Comparison of ENCODE assay signal across 8 cellular contexts in the genomic region with DNA sequence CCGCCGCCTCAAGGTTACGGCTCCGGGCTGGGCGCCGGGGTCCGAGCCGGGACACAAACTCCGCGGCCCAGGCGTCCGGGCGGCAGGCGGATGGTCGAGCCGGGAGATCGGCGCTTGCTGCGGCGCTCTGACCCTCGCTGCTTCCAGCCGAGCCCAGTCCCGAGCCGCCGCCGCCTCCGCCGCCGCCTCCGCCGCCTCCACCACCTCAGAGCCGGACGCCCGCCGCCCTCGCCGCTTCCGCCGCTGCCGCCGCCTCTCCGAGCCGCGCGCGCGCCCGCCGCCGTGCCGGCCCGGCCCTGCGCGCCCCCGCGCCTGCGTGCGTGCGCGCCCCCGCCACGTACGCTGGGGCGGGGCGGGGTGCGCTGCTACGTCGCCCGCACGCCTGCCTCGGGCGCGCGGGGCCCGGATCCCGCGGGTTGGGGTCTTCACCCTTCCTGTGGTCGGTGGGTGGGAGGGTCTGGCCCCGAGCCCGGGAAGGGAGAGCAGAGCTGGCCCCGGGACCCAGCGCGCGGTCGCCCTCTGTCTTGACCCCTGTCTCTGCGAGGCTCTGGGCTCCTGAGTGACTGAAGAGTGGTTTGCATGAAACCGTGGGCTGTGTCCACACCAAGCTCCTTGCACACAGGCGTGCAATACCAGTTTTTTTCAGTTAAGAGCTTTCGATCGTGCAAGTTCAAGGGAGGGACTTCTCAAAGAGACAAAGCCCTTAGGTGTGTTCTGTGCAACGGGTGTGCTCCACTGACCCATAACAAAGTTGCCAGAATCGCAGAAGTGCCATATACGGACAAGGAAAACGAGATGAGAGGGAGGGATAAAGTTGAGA.
A peak's percentile ranks its signal among the peaks of the same experiment; 100 is the strongest.
DNase-seq lines count a peak whose midpoint lies in the region; ATAC-seq and TF ChIP-seq lines count a peak whose summit lies in the region.

TSS of gene SMURF1 (minus strand) at position 256 of the 820 bp plus-strand sequence. CDS start 328 bp downstream, outside the sequence.

- H3K4me3 ChIP-seq in RWPE2 (ENCODE audit: severe bottlenecking) = peak within 1 kb of the TSS; percentile 100

- H3K27ac ChIP-seq in RWPE2 (ENCODE audit: poor library complexity, severe bottlenecking) = peak within 1 kb of the TSS; percentile 91

- peak; percentile 37 for DNase-seq in DMS153 (lab: John Stamatoyannopoulos, UW)
- peak in 52 of 76 experiments; percentile 4 to 70 (median 42) for DNase-seq in HUDEP-2 (lab: John Stamatoyannopoulos, UW; ENCODE audit: unreplicated experiment in 76 of 76)
- DNase-seq in RWPE2 (ENCODE audit: low spot score) = peak; percentile 69
- DNase-seq in activated naive CD4-positive, alpha-beta T cell treated with anti-CD3 and anti-CD28 coated beads, Interleukin-2, amount 10 ng/mL, durations not matched to agents 7 days and 5 days = peak; percentile 77
- peak; percentile 71 for DNase-seq in globus pallidus (ENCODE audit: low spot score)
- peak in 50 of 56 donors; percentile 2 to 77 (median 52) for DNase-seq in nucleus accumbens (lab: John Stamatoyannopoulos, UW)
- peak; percentile 64 for DNase-seq in superior temporal gyrus (ENCODE audit: extremely low spot score)

- CTCF ChIA-PET in activated naive CD4-positive, alpha-beta T cell treated with anti-CD3 and anti-CD28 coated beads, Interleukin-2, amount 10 ng/mL, durations not matched to agents 7 days and 5 days (lab: Charles Lee) = no interaction called here

- H3K4me1 Mint-ChIP-seq in activated naive CD4-positive, alpha-beta T cell treated with anti-CD3 and anti-CD28 coated beads, Interleukin-2, amount 10 ng/mL, durations not matched to agents 7 days and 5 days = peaks cover 41% of the 10 kb centered on the region

- H3K36me3 Mint-ChIP-seq in activated naive CD4-positive, alpha-beta T cell treated with anti-CD3 and anti-CD28 coated beads, Interleukin-2, amount 10 ng/mL, durations not matched to agents 7 days and 5 days = peaks cover 10% of the 10 kb centered on the region

- H3K27ac Mint-ChIP-seq in activated naive CD4-positive, alpha-beta T cell treated with anti-CD3 and anti-CD28 coated beads, Interleukin-2, amount 10 ng/mL, durations not matched to agents 7 days and 5 days = peak within 1 kb of the TSS; percentile 94

- H3K9me3 Mint-ChIP-seq in activated naive CD4-positive, alpha-beta T cell treated with anti-CD3 and anti-CD28 coated beads, Interleukin-2, amount 10 ng/mL, durations not matched to agents 7 days and 5 days = no peaks in the 10 kb centered on the region

- H3K4me3 Mint-ChIP-seq in activated naive CD4-positive, alpha-beta T cell treated with anti-CD3 and anti-CD28 coated beads, Interleukin-2, amount 10 ng/mL, durations not matched to agents 7 days and 5 days = peak within 1 kb of the TSS; percentile 93

- peak; percentile 70 for ATAC-seq in GM21360 (IDR thresholded peaks at IDR 0.05; ENCODE audit: unreplicated experiment)
- ATAC-seq in RWPE2 (ENCODE audit: low read depth) = peak; percentile 5; the same call in 1 of the 3 replicates

- H3K27me3 ChIP-seq in RWPE2 (ENCODE audit: insufficient read depth, poor library complexity, severe bottlenecking) = no peaks in the 10 kb centered on the region

- peaks cover 14% of the 10 kb centered on the region for H3K4me1 ChIP-seq in RWPE2 (ENCODE audit: insufficient read depth, poor library complexity, severe bottlenecking)

- H3K27me3 Mint-ChIP-seq in activated naive CD4-positive, alpha-beta T cell treated with anti-CD3 and anti-CD28 coated beads, Interleukin-2, amount 10 ng/mL, durations not matched to agents 7 days and 5 days = peaks cover 14% of the 10 kb centered on the region

- H3K36me3 ChIP-seq in RWPE2 (ENCODE audit: low read depth) = no peaks in the 10 kb centered on the region

- no peaks in the 10 kb centered on the region for H3K9me3 ChIP-seq in RWPE2 (ENCODE audit: severe bottlenecking)

- no peak for TF ChIP-seq CTCF in RWPE2 (IDR thresholded peaks at IDR 0.05; ENCODE audit: poor library complexity, severe bottlenecking)

Comparison
In these comparisons a context has a peak if more than half of its experiments do, and no peak if none do; other contexts are left out.
1. Peak in every context shown above with its lines: DNase-seq, ATAC-seq, H3K4me3 ChIP-seq and H3K27ac ChIP-seq.